ENCODE assay signal across 8 cellular contexts in the genomic region with DNA sequence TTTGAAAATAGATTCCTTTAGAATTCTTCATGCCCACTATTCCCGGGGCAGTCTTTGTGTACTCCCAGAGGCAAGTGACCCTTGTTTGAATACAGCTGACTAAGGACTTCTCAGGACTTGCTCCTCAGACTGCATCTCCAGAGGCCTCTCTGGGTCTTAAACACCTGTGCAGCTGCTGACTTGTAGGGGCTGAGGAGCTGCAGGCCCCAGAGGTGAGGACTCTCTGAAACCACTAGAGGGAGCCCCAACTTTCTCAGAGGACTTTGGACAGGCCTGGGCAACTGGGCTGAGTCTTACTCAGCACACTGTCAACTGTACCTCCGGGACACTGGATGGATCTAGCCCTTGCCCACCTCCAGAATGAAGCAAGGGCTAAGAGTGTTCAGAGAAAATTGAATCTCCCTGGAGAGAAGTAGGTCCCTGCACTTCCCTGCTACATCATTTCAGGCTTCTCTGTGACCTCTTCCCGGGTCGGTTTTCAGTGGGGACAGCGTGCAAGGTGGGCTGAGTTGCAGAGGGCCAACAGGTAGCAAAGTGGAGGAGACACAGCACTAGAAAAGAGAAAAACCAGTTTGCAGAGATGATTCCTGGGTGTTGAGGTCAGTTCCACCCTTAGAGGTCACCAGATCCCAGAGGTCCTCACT.
DNase-seq lines count a peak whose midpoint lies in the region; ATAC-seq and TF ChIP-seq lines count a peak whose summit lies in the region.

No MANE protein-coding gene starts in this region.

- H3K27ac ChIP-seq in left ventricle myocardium inferior (replicated peaks) (no peak overlapping the region), transverse colon (no peak overlapping the region)

- TF ChIP-seq EP300 in transverse colon (IDR thresholded peaks at IDR 0.05; ENCODE audit: low read depth): no peak

- H3K4me3 ChIP-seq in left ventricle myocardium inferior (no peak overlapping the region), transverse colon (no peak overlapping the region)

- in situ Hi-C loops in transverse colon (cut with MboI; ENCODE audit: low pct_ligation_motif_present in 1 of 4, low pct_unique_long_range_greater_than_20kb in 1 of 4, low sequenced_read_pairs in 3 of 4): loop anchor here in 2 of 4 donors (25.0 kb wide), 1 partner anchor 937 kb away; no protein-coding TSS in a partner anchor

- TF ChIP-seq CTCF in left ventricle myocardium inferior (IDR thresholded peaks at IDR 0.05; ENCODE audit: borderline replicate concordance): peak; percentile 58
- peak in 3 of 5 experiments; percentile 28 to 54 (median 44) for TF ChIP-seq CTCF in transverse colon (IDR thresholded peaks at IDR 0.05)

- no peaks in the 10 kb centered on the region for H3K9me3 ChIP-seq in left ventricle myocardium inferior (replicated peaks)
- no peaks in the 10 kb centered on the region for H3K9me3 ChIP-seq in transverse colon

- intact Hi-C loops in left ventricle myocardium inferior (cut with micrococcal nuclease) (no loop called here), transverse colon (cut with DNase I; ENCODE audit: low total_unique reads) (no loop called here)

- DNase-seq in DMS53 (lab: John Stamatoyannopoulos, UW): peak; percentile 95
- DNase-seq in NCI-H1930 (lab: John Stamatoyannopoulos, UW): peak; percentile 85 to 90
- peak; percentile 4 to 16 for DNase-seq in activated CD4-positive, alpha-beta T cell treated with anti-CD3 and anti-CD28 coated beads, Interleukin-2, amount 50 U/mL, for 48 hours
- no peak for DNase-seq in left ventricle myocardium inferior
- no peak for DNase-seq in transverse colon
- no peak for DNase-seq in OCI-M2 (lab: John Stamatoyannopoulos, UW; ENCODE audit: unreplicated experiment)

- no peaks in the 10 kb centered on the region for H3K36me3 ChIP-seq in left ventricle myocardium inferior
- no peaks in the 10 kb centered on the region for H3K36me3 ChIP-seq in transverse colon

- 87 to 100% methylated on average over 3 to 5 of the region's 5 CpGs for WGBS in transverse colon (ENCODE audit: low coverage in 1 of 2), 2 donors

- TF ChIP-seq POLR2A in transverse colon (IDR thresholded peaks at IDR 0.05): no peak

- H3K27me3 ChIP-seq in left ventricle myocardium inferior (ENCODE audit: low read depth) (no peaks in the 10 kb centered on the region), transverse colon (no peaks in the 10 kb centered on the region)

- no peaks in the 10 kb centered on the region for H3K4me1 ChIP-seq in left ventricle myocardium inferior
- H3K4me1 ChIP-seq in transverse colon: no peaks in the 10 kb centered on the region

- ATAC-seq in GM18909 (IDR thresholded peaks at IDR 0.05; ENCODE audit: poor library complexity, unreplicated experiment): peak; percentile 96
- ATAC-seq in HG03025 (IDR thresholded peaks at IDR 0.05; ENCODE audit: low FRiP score, unreplicated experiment): peak; percentile 97

Comparison
In these comparisons a context has a peak if more than half of its experiments do, and no peak if none do; other contexts are left out.
1. DNase-seq: peak in DMS53 (single experiment), NCI-H1930 (2 of 2) and activated CD4-positive, alpha-beta T cell treated with anti-CD3 and anti-CD28 coated beads, Interleukin-2, amount 50 U/mL, for 48 hours (2 of 2); none in left ventricle myocardium inferior (single experiment), transverse colon (single experiment) and OCI-M2 (single experiment).